13 cellular contexts compared by ENCODE assay signal in the genomic region with DNA sequence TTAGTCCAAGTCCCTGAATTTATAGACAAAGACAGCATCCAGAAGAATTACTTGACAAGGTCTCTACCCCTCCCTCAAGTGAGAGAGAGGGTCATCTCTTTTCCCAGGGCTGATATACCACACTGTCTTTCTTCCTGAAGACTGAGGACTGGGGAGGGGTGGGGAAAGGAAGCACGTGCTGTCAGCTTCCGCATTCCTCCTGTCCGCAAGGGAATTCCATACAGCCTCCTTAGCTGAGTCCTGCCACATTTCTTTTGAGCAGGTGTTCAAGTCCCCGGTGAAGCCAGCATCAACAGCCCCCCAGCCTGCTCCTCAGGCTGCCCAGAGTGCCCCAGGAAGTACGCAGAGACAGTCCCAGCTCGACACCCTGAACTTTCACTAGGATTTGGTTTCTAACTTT. TPM values are rescaled to one million over a fixed set of nuclear protein-coding genes. Genes with fewer than 3 reads are reported as not detected.
"Had no signal": no experiment of that assay in that cellular context is flagged by ENCODE, and none has a peak within 500 bp of the region (broad histone marks: within the 10 kb centered on the region; RNA-seq: fewer than 3 reads in every experiment).

No MANE protein-coding gene starts in this region.

- H3K36me3 ChIP-seq: left lung, pancreas, upper lobe of right lung had no signal

- DNase-seq: activated CD4-positive, alpha-beta memory T cell treated with anti-CD3 and anti-CD28 coated beads for 36 hours; activated naive CD8-positive, alpha-beta T cell treated with anti-CD3 and anti-CD28 coated beads, Interleukin-2, amount 50 U/mL, for 24 hours; activated T-cell treated with anti-CD3 and anti-CD28 coated beads, Interleukin-2, amount 50 U/mL, for 72 hours; caudate nucleus; effector memory CD8-positive, alpha-beta T cell; hypothalamus; left lung; pancreas; stimulated activated CD4-positive, alpha-beta T cell treated with anti-CD3 and anti-CD28 coated beads, Interleukin-4, amount 100 ng/mL, for 1 hour; stimulated activated CD8-positive, alpha-beta memory T cell treated with anti-CD3 and anti-CD28 coated beads, Interleukin-4, amount 100 ng/mL, for 48 hours; T-helper 2 cell; upper lobe of right lung had no signal

- H3K4me3 ChIP-seq: left lung, pancreas, upper lobe of right lung had no signal

- H3K27me3 ChIP-seq: left lung, pancreas, upper lobe of right lung had no signal

RNA-seq across cellular contexts. Expression of gene PCAT6, which starts 34.2 kb away (rescaled TPM):
- total RNA-seq: temporal lobe had no signal
